8 cellular contexts compared by ENCODE assay signal in the genomic region with DNA sequence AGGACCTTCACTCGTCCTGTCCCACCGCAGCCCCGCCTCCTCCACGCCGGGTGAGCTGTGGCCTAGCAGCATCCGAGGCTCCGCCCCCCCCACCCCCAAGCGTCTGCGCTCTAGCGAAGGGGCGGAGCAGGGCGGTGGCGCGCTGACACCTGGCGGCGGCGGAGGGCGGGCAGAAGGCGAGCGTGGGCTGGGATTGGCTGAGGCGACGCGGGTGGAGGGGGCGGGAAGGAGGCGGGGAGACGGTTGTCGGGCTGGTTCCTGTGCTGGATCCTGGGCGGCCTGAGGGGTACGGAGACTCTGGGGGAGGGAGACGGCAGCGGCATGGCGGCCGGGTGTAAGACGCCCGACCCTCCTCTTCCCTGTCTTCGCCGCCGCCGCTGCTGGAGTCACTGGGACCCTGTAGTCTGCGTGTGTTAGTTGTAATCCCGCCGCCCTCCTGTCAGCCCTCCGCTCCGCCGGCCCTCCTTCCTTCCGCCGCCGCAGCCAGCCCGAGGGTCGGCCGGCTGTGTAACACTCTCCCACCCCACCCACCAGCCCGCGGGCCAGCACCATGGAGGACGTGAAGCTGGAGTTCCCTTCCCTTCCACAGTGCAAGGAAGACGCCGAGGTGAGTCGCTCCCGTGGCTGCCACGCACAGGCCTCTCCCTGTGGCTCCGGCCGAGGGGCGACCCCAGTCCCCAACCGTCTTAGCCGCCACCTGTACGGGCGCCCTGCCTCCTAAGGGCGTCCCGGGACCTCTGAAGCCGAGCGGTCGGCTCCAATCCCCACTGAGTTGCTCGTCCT. TPM values are rescaled to one million over a fixed set of nuclear protein-coding genes. Genes with fewer than 3 reads are reported as not detected.
DNase-seq lines count a peak whose midpoint lies in the region; ATAC-seq and TF ChIP-seq lines count a peak whose summit lies in the region.

A gene with protein sequence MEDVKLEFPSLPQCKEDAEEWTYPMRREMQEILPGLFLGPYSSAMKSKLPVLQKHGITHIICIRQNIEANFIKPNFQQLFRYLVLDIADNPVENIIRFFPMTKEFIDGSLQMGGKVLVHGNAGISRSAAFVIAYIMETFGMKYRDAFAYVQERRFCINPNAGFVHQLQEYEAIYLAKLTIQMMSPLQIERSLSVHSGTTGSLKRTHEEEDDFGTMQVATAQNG (plus strand): TSS at position 242 of the 783 bp plus-strand sequence. CDS start 309 bp downstream, at position 551.

- H3K9ac ChIP-seq in H9 (ENCODE audit: extremely low read depth, insufficient read length, low read length) = peak within 1 kb of the TSS; percentile 85

- no peak within 1 kb of the TSS for H2AK5ac ChIP-seq in H9 (ENCODE audit: insufficient read length, low read length)

- H2BK15ac ChIP-seq in H9 (ENCODE audit: low read depth, low read length) = no peak within 1 kb of the TSS

- peak within 1 kb of the TSS; percentile 27 for H2AFZ ChIP-seq in H9 (ENCODE audit: low read length)

- peak within 1 kb of the TSS; percentile 66 for H3K18ac ChIP-seq in H9 (ENCODE audit: insufficient read length, low read depth, low read length)

- H3K4me2 ChIP-seq in H9 (ENCODE audit: insufficient read depth, insufficient read length, low read length) = peak within 1 kb of the TSS; percentile 78

- no peak within 1 kb of the TSS for H3K4ac ChIP-seq in H9 (ENCODE audit: low read depth, low read length)

- ATAC-seq in natural killer cell treated with Interleukin-12 subunit alpha and Interleukin-12 subunit beta and Interleukin-15 and Interleukin-18, amount 100 ng/mL, for 72 hours = peak; percentile 99

- H3K27ac Mint-ChIP-seq in H9 = peak within 1 kb of the TSS; percentile 98 to 99 (median 99)
- peak within 1 kb of the TSS; percentile 77 to 89 for H3K27ac Mint-ChIP-seq in natural killer cell treated with Interleukin-12 subunit alpha and Interleukin-12 subunit beta and Interleukin-15 and Interleukin-18, amount 100 ng/mL, for 72 hours

- H3K4me3 ChIP-seq in fibroblast of pulmonary artery (replicated peaks; ENCODE audit: low read depth, low read length) = peak within 1 kb of the TSS; percentile 77

- H3K79me2 ChIP-seq in H9 (ENCODE audit: insufficient read depth, low read length) = no peaks in the 10 kb centered on the region; the same call in 1 of the 2 replicates

- no peak within 1 kb of the TSS for H2BK12ac ChIP-seq in H9 (ENCODE audit: insufficient read length, low read depth, low read length)

- TF ChIP-seq POLR2A in Raji (IDR thresholded peaks at IDR 0.05; ENCODE audit: insufficient read depth, low read depth, low read length) = peak; percentile 95

- no peak within 1 kb of the TSS for H4K91ac ChIP-seq in H9 (ENCODE audit: insufficient read length, low read depth, low read length)

- H3K23ac ChIP-seq in H9 (ENCODE audit: insufficient read length, low read depth, low read length) = no peak within 1 kb of the TSS

- no peaks in the 10 kb centered on the region for H3K27me3 Mint-ChIP-seq in H9 (ENCODE audit: low read depth)
- H3K27me3 Mint-ChIP-seq in natural killer cell treated with Interleukin-12 subunit alpha and Interleukin-12 subunit beta and Interleukin-15 and Interleukin-18, amount 100 ng/mL, for 72 hours = no peaks in the 10 kb centered on the region

- H2BK20ac ChIP-seq in H9 (ENCODE audit: low read depth, low read length, poor library complexity, severe bottlenecking) = no peak within 1 kb of the TSS

- no peaks in the 10 kb centered on the region for H3K9me3 Mint-ChIP-seq in H9
- no peaks in the 10 kb centered on the region for H3K9me3 Mint-ChIP-seq in natural killer cell treated with Interleukin-12 subunit alpha and Interleukin-12 subunit beta and Interleukin-15 and Interleukin-18, amount 100 ng/mL, for 72 hours

- peak within 1 kb of the TSS; percentile 96 to 98 for H3K4me3 Mint-ChIP-seq in H9
- H3K4me3 Mint-ChIP-seq in natural killer cell treated with Interleukin-12 subunit alpha and Interleukin-12 subunit beta and Interleukin-15 and Interleukin-18, amount 100 ng/mL, for 72 hours = peak within 1 kb of the TSS; percentile 86

- DNase-seq in ELR (ENCODE audit: low read depth) (peak; percentile 99), H9 (peak; percentile 100), M059J (ENCODE audit: low read depth) (peak; percentile 97), fibroblast of pulmonary artery (ENCODE audit: low read depth) (peak; percentile 98)
- DNase-seq in activated T-helper 9 cell treated with anti-CD3 and anti-CD28 coated beads, Interleukin-2, amount 50 U/mL, for 16 hours (ENCODE audit: low read depth) = peak; percentile 97
- DNase-seq in natural killer cell treated with Interleukin-12 subunit alpha and Interleukin-12 subunit beta and Interleukin-15 and Interleukin-18, amount 100 ng/mL, for 72 hours (ENCODE audit: low spot score) = peak; percentile 99
- DNase-seq in stimulated activated naive CD4-positive, alpha-beta T cell treated with Interleukin-2 at 50 U/mL for 16 hours (lab: John Stamatoyannopoulos, UW) = peak; percentile 99

- WGBS in H9 (ENCODE audit: extremely low coverage, insufficient read length, low lambda C conversion rate) = no CpG with 5 or more reads among the region's 72 CpGs

- H3K27ac ChIP-seq in H9 (ENCODE audit: insufficient read length, low read depth, low read length) = no peak within 1 kb of the TSS

- peaks cover 8% of the 10 kb centered on the region; the same call in 1 of the 2 replicates for H3K4me1 ChIP-seq in H9 (ENCODE audit: insufficient read depth, low read length)

- no peaks in the 10 kb centered on the region for H3K27me3 ChIP-seq in H9 (ENCODE audit: insufficient read depth, low read length)

- no peaks in the 10 kb centered on the region for H4K20me1 ChIP-seq in H9 (ENCODE audit: control insufficient read depth, insufficient read depth, insufficient read length)

- H2BK120ac ChIP-seq in H9 (ENCODE audit: low read depth, low read length, poor library complexity, severe bottlenecking) = no peak within 1 kb of the TSS

- peaks cover 19 to 53% (median 35%) of the 10 kb centered on the region in 3 experiments for H3K36me3 Mint-ChIP-seq in H9 (ENCODE audit: insufficient read depth in 1 of 3, low read depth in 3 of 3)
- peaks cover 8% of the 10 kb centered on the region for H3K36me3 Mint-ChIP-seq in natural killer cell treated with Interleukin-12 subunit alpha and Interleukin-12 subunit beta and Interleukin-15 and Interleukin-18, amount 100 ng/mL, for 72 hours

- H3K14ac ChIP-seq in H9 (ENCODE audit: insufficient read depth, low read length) = peak within 1 kb of the TSS; percentile 81

- peaks cover 20 to 42% of the 10 kb centered on the region in 2 experiments for H3K4me1 Mint-ChIP-seq in H9
- H3K4me1 Mint-ChIP-seq in natural killer cell treated with Interleukin-12 subunit alpha and Interleukin-12 subunit beta and Interleukin-15 and Interleukin-18, amount 100 ng/mL, for 72 hours (ENCODE audit: low read depth in 2 of 2) = peaks cover 14 to 15% of the 10 kb centered on the region in 2 donors

- no peak within 1 kb of the TSS for H3K56ac ChIP-seq in H9 (ENCODE audit: insufficient read length, low read depth, low read length)

- TF ChIP-seq CTCF in H9 (conservative IDR thresholded peaks at IDR 0.05) (no peak), fibroblast of pulmonary artery (IDR thresholded peaks at IDR 0.05; ENCODE audit: low read length, missing control alignments) (no peak)

- no peak within 1 kb of the TSS for H4K8ac ChIP-seq in H9 (replicated peaks; ENCODE audit: insufficient read length, low read depth, low read length)

- no peak within 1 kb of the TSS for H2BK5ac ChIP-seq in H9 (ENCODE audit: insufficient read length, low read length)

- H3T11ph ChIP-seq in H9 (ENCODE audit: low read length) = no peak within 1 kb of the TSS

- no peaks in the 10 kb centered on the region for H3K79me1 ChIP-seq in H9 (ENCODE audit: insufficient read depth, low read depth, low read length, poor library complexity, severe bottlenecking)

- peaks cover 5% of the 10 kb centered on the region for H3K23me2 ChIP-seq in H9 (ENCODE audit: insufficient read length, low read depth, low read length, poor library complexity, severe bottlenecking)

- no peak within 1 kb of the TSS for H4K5ac ChIP-seq in H9 (ENCODE audit: insufficient read length, low read depth, low read length)

- no peaks in the 10 kb centered on the region for H3K9me3 ChIP-seq in H9 (ENCODE audit: control insufficient read depth, low read depth, low read length)

RNA-seq across cellular contexts. Expression of the gene that starts here (rescaled TPM):
- total RNA-seq in H9 (2021) = 24.0 and 26.9 TPM in 2 replicates
- total RNA-seq in M059J (2014; rRNA removed; shearing (Covaris generic)) = 17.0 and 17.7 TPM in 2 replicates
- total RNA-seq in natural killer cell treated with Interleukin-12 subunit alpha and Interleukin-12 subunit beta and Interleukin-15 and Interleukin-18, amount 100 ng/mL, for 72 hours = 10 to 100 TPM; 11.9 to 13.2 TPM
